In the genomic region with DNA sequence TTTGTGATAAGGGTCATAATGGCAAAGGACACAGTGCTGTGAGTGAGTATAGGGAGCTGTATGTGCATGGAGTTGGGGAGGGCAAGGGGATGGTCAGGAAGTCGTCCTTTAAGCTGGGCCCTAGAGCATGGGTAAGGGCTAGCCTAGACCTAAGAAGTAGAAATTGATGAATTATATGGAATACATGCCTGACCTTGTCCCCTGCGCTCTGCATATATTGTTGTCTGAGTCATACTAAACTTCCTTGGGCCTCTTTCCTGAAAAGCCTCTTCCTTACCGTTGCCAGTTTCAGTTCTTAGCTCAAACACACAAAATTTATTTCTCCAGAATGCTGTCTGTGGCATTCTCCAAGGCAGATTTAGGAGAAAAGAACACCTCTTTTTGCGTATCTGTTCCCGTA, we compare ENCODE assay signal across 10 cellular contexts. TPM values are rescaled to one million over a fixed set of nuclear protein-coding genes. Genes with fewer than 3 reads are reported as not detected.
DNase-seq lines count a peak whose midpoint lies in the region; ATAC-seq and TF ChIP-seq lines count a peak whose summit lies in the region.
"Had no signal": no experiment of that assay in that cellular context is flagged by ENCODE, and none has a peak within 500 bp of the region (broad histone marks: within the 10 kb centered on the region; RNA-seq: fewer than 3 reads in every experiment).

No MANE protein-coding gene starts in this region.

- H2AFZ ChIP-seq in osteoblast (ENCODE audit: low read length), result no peak overlapping the region
- H2AFZ ChIP-seq in H9 (ENCODE audit: low read length), result no peak overlapping the region

- H2BK5ac ChIP-seq in H9 (ENCODE audit: insufficient read length, low read length), result no peak overlapping the region

- no peak overlapping the region for H2AK5ac ChIP-seq in H9 (ENCODE audit: insufficient read length, low read length)

- H3K9me3 Mint-ChIP-seq in activated CD4-positive, alpha-beta T cell treated with anti-CD3 and anti-CD28 coated beads, Interleukin-2, amount 10 ng/mL, durations not matched to agents 7 days and 5 days, result no peaks in the 10 kb centered on the region
- no peaks in the 10 kb centered on the region for H3K9me3 Mint-ChIP-seq in stimulated activated naive CD8-positive, alpha-beta T cell treated with anti-CD3 and anti-CD28 coated beads, Interleukin-15, amount 100 ng/mL, for 72 hours
- no peaks in the 10 kb centered on the region; a peak in 1 of 5 replicates for H3K9me3 Mint-ChIP-seq in H9

- H3K27me3 Mint-ChIP-seq in activated CD4-positive, alpha-beta T cell treated with anti-CD3 and anti-CD28 coated beads, Interleukin-2, amount 10 ng/mL, durations not matched to agents 7 days and 5 days, result no peaks in the 10 kb centered on the region
- no peaks in the 10 kb centered on the region for H3K27me3 Mint-ChIP-seq in stimulated activated naive CD8-positive, alpha-beta T cell treated with anti-CD3 and anti-CD28 coated beads, Interleukin-15, amount 100 ng/mL, for 72 hours
- no peaks in the 10 kb centered on the region; the same call in 1 of the 2 replicates for H3K27me3 Mint-ChIP-seq in H9 (ENCODE audit: low read depth)

- H3K14ac ChIP-seq in H9 (ENCODE audit: insufficient read depth, low read length), result no peak overlapping the region

- intact Hi-C loops in esophagus muscularis mucosa (cut with DNase I), result no loop called here

- TF ChIP-seq CTCF in WI38 (IDR thresholded peaks at IDR 0.05; ENCODE audit: low read depth, low read length) (no peak), esophagus muscularis mucosa (IDR thresholded peaks at IDR 0.05) (no peak), osteoblast (IDR thresholded peaks at IDR 0.05; ENCODE audit: extremely low read depth, low read depth, low read length) (no peak), H9 (conservative IDR thresholded peaks at IDR 0.05) (no peak)

- H4K20me1 ChIP-seq in osteoblast (ENCODE audit: insufficient read depth, low read length) (peaks cover 23% of the 10 kb centered on the region), H9 (ENCODE audit: control insufficient read depth, insufficient read depth, insufficient read length) (no peaks in the 10 kb centered on the region)

- no peak overlapping the region for H4K5ac ChIP-seq in H9 (ENCODE audit: insufficient read length, low read depth, low read length)

- peaks cover 71 to 90% (median 87%) of the 10 kb centered on the region in 4 donors for H3K4me1 ChIP-seq in esophagus muscularis mucosa
- peaks cover 23% of the 10 kb centered on the region for H3K4me1 ChIP-seq in osteoblast (ENCODE audit: insufficient read depth, low read length)
- 0 out of 2 replicates have a peak, but pooled peaks cover 2% of the 10 kb centered on the region for H3K4me1 ChIP-seq in H9 (ENCODE audit: insufficient read depth, low read length)

- H3K27me3 ChIP-seq in esophagus muscularis mucosa, result no peaks in the 10 kb centered on the region
- H3K27me3 ChIP-seq in osteoblast (ENCODE audit: insufficient read depth, low read length), result no peaks in the 10 kb centered on the region
- H3K27me3 ChIP-seq in H9 (ENCODE audit: insufficient read depth, low read length), result no peaks in the 10 kb centered on the region

- H2BK120ac ChIP-seq in H9 (ENCODE audit: low read depth, low read length, poor library complexity, severe bottlenecking), result no peak overlapping the region

- H3K36me3 Mint-ChIP-seq in activated CD4-positive, alpha-beta T cell treated with anti-CD3 and anti-CD28 coated beads, Interleukin-2, amount 10 ng/mL, durations not matched to agents 7 days and 5 days (ENCODE audit: low read depth), result peaks cover 64% of the 10 kb centered on the region
- peaks cover 0 to 9% (median 0%) of the 10 kb centered on the region in 3 experiments; a peak in 4 of 7 replicates for H3K36me3 Mint-ChIP-seq in H9 (ENCODE audit: insufficient read depth in 1 of 3, low read depth in 3 of 3)

- peaks cover 3% of the 10 kb centered on the region for H3K79me1 ChIP-seq in H9 (ENCODE audit: insufficient read depth, low read depth, low read length, poor library complexity, severe bottlenecking)

- CTCF ChIA-PET in activated CD4-positive, alpha-beta T cell treated with anti-CD3 and anti-CD28 coated beads, Interleukin-2, amount 10 ng/mL, durations not matched to agents 7 days and 5 days (lab: Charles Lee), result interaction anchor here (1.0 to 1.5 kb wide), 3 partner anchors 9 to 42 kb away, joined by 3 to 4 read pairs (median 4); no protein-coding TSS in a partner anchor

- H2BK15ac ChIP-seq in H9 (ENCODE audit: low read depth, low read length), result no peak overlapping the region

- DNase-seq in activated CD4-positive, alpha-beta T cell treated with anti-CD3 and anti-CD28 coated beads, Interleukin-2, amount 10 ng/mL, durations not matched to agents 7 days and 5 days, result no peak
- no peak for DNase-seq in activated CD4-positive, alpha-beta T cell treated with anti-CD3 and anti-CD28 coated beads for 1 hour
- DNase-seq in esophagus muscularis mucosa (ENCODE audit: extremely low spot score), result no peak
- no peak for DNase-seq in stimulated activated naive CD8-positive, alpha-beta T cell treated with anti-CD3 and anti-CD28 coated beads, Interleukin-15, amount 100 ng/mL, for 72 hours
- no peak for DNase-seq in osteoblast (ENCODE audit: insufficient read length, low spot score, missing footprints)
- no peak for DNase-seq in H9
- DNase-seq: activated CD8-positive, alpha-beta memory T cell treated with anti-CD3 and anti-CD28 coated beads for 24 hours; NK-92 treated with Interleukin-12 subunit alpha and Interleukin-12 subunit beta, amount 100 ng/mL, for 24 hours had no signal

- no peak overlapping the region for H3K18ac ChIP-seq in H9 (ENCODE audit: insufficient read length, low read depth, low read length)

- H3K27ac Mint-ChIP-seq in activated CD4-positive, alpha-beta T cell treated with anti-CD3 and anti-CD28 coated beads, Interleukin-2, amount 10 ng/mL, durations not matched to agents 7 days and 5 days, result peak overlapping the region; percentile 91
- peak overlapping the region in 1 of 2 donors; percentile 72 for H3K27ac Mint-ChIP-seq in stimulated activated naive CD8-positive, alpha-beta T cell treated with anti-CD3 and anti-CD28 coated beads, Interleukin-15, amount 100 ng/mL, for 72 hours
- H3K27ac Mint-ChIP-seq in H9, result no peak overlapping the region

- H3K9me3 ChIP-seq in esophagus muscularis mucosa, result no peaks in the 10 kb centered on the region
- H3K9me3 ChIP-seq in osteoblast (ENCODE audit: low read depth, low read length), result no peaks in the 10 kb centered on the region
- H3K9me3 ChIP-seq in H9 (ENCODE audit: control insufficient read depth, low read depth, low read length), result no peaks in the 10 kb centered on the region

- peaks cover 4% of the 10 kb centered on the region for H3K23me2 ChIP-seq in H9 (ENCODE audit: insufficient read length, low read depth, low read length, poor library complexity, severe bottlenecking)

- ATAC-seq in stimulated activated naive CD8-positive, alpha-beta T cell treated with anti-CD3 and anti-CD28 coated beads, Interleukin-15, amount 100 ng/mL, for 72 hours, result no peak
- ATAC-seq in GM18502 (IDR thresholded peaks at IDR 0.05; ENCODE audit: poor library complexity, unreplicated experiment), result no peak

- H3K36me3 ChIP-seq in esophagus muscularis mucosa (no peaks in the 10 kb centered on the region), osteoblast (ENCODE audit: insufficient read depth, low read length) (peaks cover 4% of the 10 kb centered on the region)

- no peak overlapping the region for H3T11ph ChIP-seq in H9 (ENCODE audit: low read length)

- no peak overlapping the region for H2BK20ac ChIP-seq in H9 (ENCODE audit: low read depth, low read length, poor library complexity, severe bottlenecking)

- WGBS in esophagus muscularis mucosa, result 54% methylated on average over 5 of the region's 5 CpGs
- WGBS in H9 (ENCODE audit: extremely low coverage, insufficient read length, low lambda C conversion rate), result no CpG with 5 or more reads among the region's 5 CpGs

- no peak overlapping the region for H4K8ac ChIP-seq in H9 (replicated peaks; ENCODE audit: insufficient read length, low read depth, low read length)

- H3K4ac ChIP-seq in H9 (ENCODE audit: low read depth, low read length), result no peak overlapping the region

- H3K79me2 ChIP-seq in osteoblast (ENCODE audit: insufficient read depth, low read length) (peaks cover 90% of the 10 kb centered on the region), H9 (ENCODE audit: insufficient read depth, low read length) (peaks cover 5% of the 10 kb centered on the region; the same call in 1 of the 2 replicates)

- TF ChIP-seq EP300 in esophagus muscularis mucosa (IDR thresholded peaks at IDR 0.05), result no peak

- H3K4me2 ChIP-seq in osteoblast (ENCODE audit: insufficient read depth, low read length) (no peak overlapping the region), H9 (ENCODE audit: insufficient read depth, insufficient read length, low read length) (no peak overlapping the region)

- H3K4me3 ChIP-seq in WI38 (ENCODE audit: low read depth, low read length), result 0 out of 2 replicates have a peak overlapping the region, but pooled peaks have one; percentile 10
- H3K4me3 ChIP-seq in esophagus muscularis mucosa, result peak overlapping the region; percentile 3 to 92 (median 10)
- no peak overlapping the region for H3K4me3 ChIP-seq in osteoblast (ENCODE audit: insufficient read depth, low read length)

- H3K4me1 Mint-ChIP-seq in activated CD4-positive, alpha-beta T cell treated with anti-CD3 and anti-CD28 coated beads, Interleukin-2, amount 10 ng/mL, durations not matched to agents 7 days and 5 days, result peaks cover 75% of the 10 kb centered on the region
- H3K4me1 Mint-ChIP-seq in stimulated activated naive CD8-positive, alpha-beta T cell treated with anti-CD3 and anti-CD28 coated beads, Interleukin-15, amount 100 ng/mL, for 72 hours, result peaks cover 68% of the 10 kb centered on the region
- H3K4me1 Mint-ChIP-seq in H9, result peaks cover 20 to 26% of the 10 kb centered on the region in 2 experiments

- no peak overlapping the region for H2BK12ac ChIP-seq in H9 (ENCODE audit: insufficient read length, low read depth, low read length)

- TF ChIP-seq POLR2A in esophagus muscularis mucosa (IDR thresholded peaks at IDR 0.05; ENCODE audit: low read depth), result no peak

- H3K4me3 Mint-ChIP-seq in activated CD4-positive, alpha-beta T cell treated with anti-CD3 and anti-CD28 coated beads, Interleukin-2, amount 10 ng/mL, durations not matched to agents 7 days and 5 days, result peak overlapping the region; percentile 89
- H3K4me3 Mint-ChIP-seq in stimulated activated naive CD8-positive, alpha-beta T cell treated with anti-CD3 and anti-CD28 coated beads, Interleukin-15, amount 100 ng/mL, for 72 hours, result peak overlapping the region; percentile 82 to 93
- H3K4me3 Mint-ChIP-seq in H9, result no peak overlapping the region

- no peak overlapping the region for H3K9ac ChIP-seq in H9 (ENCODE audit: extremely low read depth, insufficient read length, low read length)

- no peak overlapping the region for H4K91ac ChIP-seq in H9 (ENCODE audit: insufficient read length, low read depth, low read length)

- POLR2A ChIA-PET in activated CD4-positive, alpha-beta T cell treated with anti-CD3 and anti-CD28 coated beads, Interleukin-2, amount 10 ng/mL, durations not matched to agents 7 days and 5 days (lab: Charles Lee), result interaction anchor here (0.8 kb wide), 1 partner anchor 54 kb away, joined by 3 read pairs; no protein-coding TSS in a partner anchor

- H3K27ac ChIP-seq in esophagus muscularis mucosa (replicated peaks in 1 of 4) (peak overlapping the region; percentile 8 to 86 (median 34)), osteoblast (ENCODE audit: low read depth, low read length) (no peak overlapping the region), H9 (ENCODE audit: insufficient read length, low read depth, low read length) (no peak overlapping the region)

- H3K23ac ChIP-seq in H9 (ENCODE audit: insufficient read length, low read depth, low read length), result no peak overlapping the region

- no peak overlapping the region for H3K56ac ChIP-seq in H9 (ENCODE audit: insufficient read length, low read depth, low read length)

RNA-seq across cellular contexts. Expression of gene SNRK, which starts 4.6 kb away (rescaled TPM):
- total RNA-seq in activated CD4-positive, alpha-beta T cell treated with anti-CD3 and anti-CD28 coated beads, Interleukin-2, amount 10 ng/mL, durations not matched to agents 7 days and 5 days, result 10 to 100 TPM; 62.9 to 65.6 TPM
- total RNA-seq in esophagus muscularis mucosa (10 to 100 TPM; 30.7 to 50.4 (median 45.8) TPM), osteoblast (23.3 and 26.1 TPM in 2 replicates), H9 (2021) (11.8 and 12.0 TPM in 2 replicates)

Comparison
In these comparisons a context has a peak if more than half of its experiments do, and no peak if none do; other contexts are left out.
1. H3K4me3 Mint-ChIP-seq: peak in activated CD4-positive, alpha-beta T cell treated with anti-CD3 and anti-CD28 coated beads, Interleukin-2, amount 10 ng/mL, durations not matched to agents 7 days and 5 days (single experiment) and stimulated activated naive CD8-positive, alpha-beta T cell treated with anti-CD3 and anti-CD28 coated beads, Interleukin-15, amount 100 ng/mL, for 72 hours (2 of 2); none in H9 (0 of 2).
2. H3K27ac ChIP-seq: peak in esophagus muscularis mucosa (4 of 4); none in osteoblast (single experiment) and H9 (single experiment).